ENCODE assay signal across 31 cellular contexts in genomic region chr11:119300198-119300964, GRCh38. TPM values are rescaled to one million over a fixed set of nuclear protein-coding genes. Genes with fewer than 3 reads are reported as not detected.
DNase-seq lines count a peak whose midpoint lies in the region; ATAC-seq lines count a peak whose summit lies in the region.
"Had no signal": no experiment of that assay in that cellular context is flagged by ENCODE, and none has a peak within 500 bp of the region (broad histone marks: within the 10 kb centered on the region; RNA-seq: fewer than 3 reads in every experiment).

No MANE protein-coding gene starts in this region.

- DNase-seq in NCI-H82 (lab: John Stamatoyannopoulos, UW) (peak; percentile 54), NCI-H82 treated with DMSO at 0.1 percent for 48 hours (lab: John Stamatoyannopoulos, UW; ENCODE audit: unreplicated experiment) (no peak), caudate nucleus (lab: John Stamatoyannopoulos, UW) (peak in 1 of 61 donors; percentile 62), myocyte (ENCODE audit: low read depth) (peak; percentile 26)
- DNase-seq: activated CD4-positive, alpha-beta T cell treated with anti-CD3 and anti-CD28 coated beads, Interleukin-2, amount 50 U/mL, for 48 hours; anterior cingulate cortex; CD8-positive, alpha-beta memory T cell; dermis blood vessel endothelial cell; GDM1; GOT3; midbrain; NCI-H1105; NCI-H187 treated with DMSO at 0.1 percent for 48 hours; NCI-H526 treated with DMSO at 0.1 percent for 48 hours; posterior cingulate gyrus; stimulated activated naive CD8-positive, alpha-beta T cell treated with anti-CD3 and anti-CD28 coated beads, Interleukin-15, Interleukin-2, amounts not matched to agents 100 U/mL and 50 U/mL, for 24 hours; tibial artery had no signal

- no peaks in the 10 kb centered on the region for H3K9me3 ChIP-seq in stomach smooth muscle (ENCODE audit: control insufficient read depth in 2 of 2, low read length in 2 of 2)
- H3K9me3 ChIP-seq: SJSA1, tibial artery had no signal

- peaks cover 23 to 35% of the 10 kb centered on the region in 2 donors for H3K36me3 ChIP-seq in stomach smooth muscle (ENCODE audit: control insufficient read depth in 2 of 2, insufficient read depth in 2 of 2, low read length in 2 of 2)

- H3K27me3 ChIP-seq in stomach smooth muscle (ENCODE audit: control insufficient read depth in 1 of 2, insufficient read depth in 2 of 2, low read length in 2 of 2), result no peaks in the 10 kb centered on the region
- H3K27me3 ChIP-seq: cardiac muscle cell, SJSA1, tibial artery had no signal

- H3K9ac ChIP-seq in stomach smooth muscle (ENCODE audit: low read length in 2 of 2), result no peak overlapping the region

- H3K4me1 ChIP-seq in stomach smooth muscle (ENCODE audit: control insufficient read depth, insufficient read depth, low read length), result peaks cover 41% of the 10 kb centered on the region
- H3K4me1 ChIP-seq: SJSA1 had no signal

- no peak for ATAC-seq in HG03378 (IDR thresholded peaks at IDR 0.05; ENCODE audit: unreplicated experiment)
- no peak for ATAC-seq in HG02763 (IDR thresholded peaks at IDR 0.05; ENCODE audit: unreplicated experiment)
- ATAC-seq in GM19328 (IDR thresholded peaks at IDR 0.05; ENCODE audit: unreplicated experiment), result no peak
- ATAC-seq: activated naive CD4-positive, alpha-beta T cell treated with anti-CD3 and anti-CD28 coated beads, Interleukin-2, amount 50 U/mL, for 72 hours; stimulated activated naive CD8-positive, alpha-beta T cell treated with anti-CD3 and anti-CD28 coated beads, Interleukin-15, Interleukin-2, amounts not matched to agents 100 U/mL and 50 U/mL, for 24 hours had no signal

- H3K4me3 ChIP-seq in stomach smooth muscle (ENCODE audit: low read length in 2 of 2), result no peak overlapping the region
- H3K4me3 ChIP-seq: cardiac muscle cell, SJSA1, tibial artery had no signal

- H3K27ac ChIP-seq in caudate nucleus (ENCODE audit: low read depth, low read length) (peak overlapping the region; percentile 20), stomach smooth muscle (ENCODE audit: low read length) (peak overlapping the region; percentile 77)
- H3K27ac ChIP-seq: cardiac muscle cell, SJSA1 had no signal

RNA-seq across cellular contexts. Expression of gene MCAM, which starts 16.5 kb away (rescaled TPM):
- 57.3 and 68.7 TPM in 2 replicates for total RNA-seq in myocyte
- 6.6 TPM for polyA plus RNA-seq in myocyte (2012)

RNA-seq across cellular contexts. Expression of gene RNF26, which starts 33.9 kb away (rescaled TPM):
- 2.6 and 3.8 TPM in 2 replicates for total RNA-seq in myocyte
- 27.3 TPM for polyA plus RNA-seq in myocyte (2012)

RNA-seq across cellular contexts. Expression of gene C1QTNF5, which starts 40.3 kb away (rescaled TPM):
- total RNA-seq in myocyte, result 71.5 and 72.1 TPM in 2 replicates
- polyA plus RNA-seq in myocyte (2012), result 58.2 TPM
- total RNA-seq: A172; activated naive CD4-positive, alpha-beta T cell treated with anti-CD3 and anti-CD28 coated beads, Interleukin-2, amount 50 U/mL, for 72 hours; activated T-helper 1 cell treated with anti-CD3 and anti-CD28 coated beads, Interleukin-12 subunit alpha, Interleukin-12 subunit beta, Interleukin-2, Interleukin-4 antibody, amounts not matched to agents 30 ng/mL and 10 ng/mL and 1 ng/mL, durations not matched to agents 14 hours and 24 hours and 36 hours; CD8-positive, alpha-beta memory T cell; T-helper 1 cell treated with Interleukin-12 subunit alpha and Interleukin-12 subunit beta and Interleukin-4 antibody, amounts not matched to agents 30 ng/mL and 1 ng/mL, for 36 hours had no signal
- polyA plus RNA-seq: CD8-positive, alpha-beta memory T cell; neural cell had no signal

RNA-seq across cellular contexts. Expression of gene MFRP, which starts 46.1 kb away (rescaled TPM):
- total RNA-seq in myocyte, result 0.05 and 0.31 TPM in 2 replicates
- polyA plus RNA-seq in myocyte (2012), result not detected
- total RNA-seq: A172; activated naive CD4-positive, alpha-beta T cell treated with anti-CD3 and anti-CD28 coated beads, Interleukin-2, amount 50 U/mL, for 72 hours; activated T-helper 1 cell treated with anti-CD3 and anti-CD28 coated beads, Interleukin-12 subunit alpha, Interleukin-12 subunit beta, Interleukin-2, Interleukin-4 antibody, amounts not matched to agents 30 ng/mL and 10 ng/mL and 1 ng/mL, durations not matched to agents 14 hours and 24 hours and 36 hours; cardiac muscle cell; CD8-positive, alpha-beta memory T cell; dermis blood vessel endothelial cell; fibroblast of lung; liver; M059J; SJSA1; T-helper 1 cell treated with Interleukin-12 subunit alpha and Interleukin-12 subunit beta and Interleukin-4 antibody, amounts not matched to agents 30 ng/mL and 1 ng/mL, for 36 hours had no signal
- polyA plus RNA-seq: cardiac muscle cell; CD8-positive, alpha-beta memory T cell; fibroblast of lung; liver; neural cell had no signal
